Comparison of ENCODE assay signal across 19 cellular contexts in the genomic region with DNA sequence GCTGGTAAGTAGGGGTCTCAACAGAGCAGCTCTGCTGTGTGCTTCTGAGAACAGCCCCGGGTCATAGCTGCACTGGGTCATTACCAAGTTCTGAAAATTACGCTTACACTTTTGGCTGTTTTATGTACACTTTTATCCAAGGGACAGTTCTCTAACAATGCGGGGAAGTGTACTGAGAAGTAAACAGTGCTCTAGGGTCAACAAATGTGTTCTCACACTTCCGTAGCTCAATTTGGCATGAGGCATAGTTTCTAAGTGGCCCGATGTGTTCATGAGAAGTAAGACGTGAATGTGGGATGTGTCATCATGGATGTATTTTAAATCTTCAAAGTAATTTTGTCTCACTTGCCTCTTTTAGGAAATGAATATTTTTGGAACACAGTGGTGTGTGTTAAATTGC. TPM values are rescaled to one million over a fixed set of nuclear protein-coding genes. Genes with fewer than 3 reads are reported as not detected.
DNase-seq lines count a peak whose midpoint lies in the region; ATAC-seq and TF ChIP-seq lines count a peak whose summit lies in the region.
"Had no signal": no experiment of that assay in that cellular context is flagged by ENCODE, and none has a peak within 500 bp of the region (broad histone marks: within the 10 kb centered on the region; RNA-seq: fewer than 3 reads in every experiment).

No MANE protein-coding gene starts in this region.

- H3K4me3 ChIP-seq in PC-3 (ENCODE audit: low read length), result no peak overlapping the region
- H3K4me3 ChIP-seq in stomach, result no peak overlapping the region
- H3K4me3 ChIP-seq: SJCRH30 had no signal

- no peak overlapping the region for H3K27ac ChIP-seq in PC-3 (ENCODE audit: low read length)
- H3K27ac ChIP-seq in angular gyrus (ENCODE audit: low read depth, low read length), result peak overlapping the region; percentile 67
- peak overlapping the region in 3 of 5 donors; percentile 7 to 49 (median 15) for H3K27ac ChIP-seq in stomach
- H3K27ac ChIP-seq in CD4-positive, alpha-beta T cell (ENCODE audit: low read depth, low read length), result no peak overlapping the region
- H3K27ac ChIP-seq: SJCRH30 had no signal

- ATAC-seq in PC-3 (peak; percentile 24; the same call in 1 of the 2 replicates), T-cell (replicated peaks in 1 of 4) (no peak)
- ATAC-seq in CD4-positive, alpha-beta T cell (ENCODE audit: poor library complexity), result no peak

- H3K27me3 ChIP-seq in PC-3 (ENCODE audit: low read length) (peaks cover 13% of the 10 kb centered on the region; the same call in 1 of the 2 replicates), stomach (no peaks in the 10 kb centered on the region)
- H3K27me3 ChIP-seq in CD4-positive, alpha-beta T cell (ENCODE audit: control insufficient read depth, insufficient read depth, low read length), result no peaks in the 10 kb centered on the region

- intact Hi-C loops in PC-3 (cut with micrococcal nuclease) (no loop called here), stomach (cut with DNase I; ENCODE audit: low total_unique reads) (no loop called here)
- intact Hi-C loops in CD4-positive, alpha-beta T cell (cut with DNase I, micrococcal nuclease), result no loop called here

- no peaks in the 10 kb centered on the region for H3K4me1 Mint-ChIP-seq in CD4-positive, alpha-beta T cell (ENCODE audit: low read depth)
- no peaks in the 10 kb centered on the region for H3K4me1 Mint-ChIP-seq in T-cell

- TF ChIP-seq EP300 in stomach (IDR thresholded peaks at IDR 0.05), result no peak

- H3K36me3 Mint-ChIP-seq in CD4-positive, alpha-beta T cell (ENCODE audit: low read depth), result no peaks in the 10 kb centered on the region
- no peaks in the 10 kb centered on the region for H3K36me3 Mint-ChIP-seq in T-cell

- BruUV-seq in PC-3 (replicated peaks; lab: Mats Ljungman, UMichigan), result no TSS peak

- TF ChIP-seq CTCF in PC-3 (conservative IDR thresholded peaks at IDR 0.05; ENCODE audit: low read depth, low read length) (no peak), stomach (IDR thresholded peaks at IDR 0.05) (no peak)
- no peak for TF ChIP-seq CTCF in CD4-positive, alpha-beta T cell (IDR thresholded peaks at IDR 0.05)

- H2AFZ ChIP-seq in PC-3 (ENCODE audit: low read length), result no peak overlapping the region

- CTCF ChIA-PET in PC-3 (lab: Charles Lee) (no interaction called here), T-cell (lab: Charles Lee) (no interaction called here)
- CTCF ChIA-PET in CD4-positive, alpha-beta T cell (lab: Charles Lee), result no interaction called here

- no peak overlapping the region for H3K27ac Mint-ChIP-seq in CD4-positive, alpha-beta T cell
- H3K27ac Mint-ChIP-seq in T-cell, result no peak overlapping the region

- H3K4me3 Mint-ChIP-seq in CD4-positive, alpha-beta T cell, result no peak overlapping the region
- H3K4me3 Mint-ChIP-seq in T-cell, result no peak overlapping the region

- H3K36me3 ChIP-seq in PC-3 (ENCODE audit: low read depth, low read length) (no peaks in the 10 kb centered on the region), stomach (no peaks in the 10 kb centered on the region)
- H3K36me3 ChIP-seq: SJCRH30 had no signal

- H3F3A ChIP-seq in PC-3 (ENCODE audit: low read length, unreplicated experiment), result no peaks in the 10 kb centered on the region

- WGBS in stomach, 5 donors, result 29 to 70% (median 40%) methylated on average over 6 of the region's 6 CpGs

- peaks cover 8% of the 10 kb centered on the region for H3K27me3 Mint-ChIP-seq in CD4-positive, alpha-beta T cell
- H3K27me3 Mint-ChIP-seq in T-cell, result peaks cover 3 to 5% of the 10 kb centered on the region in 2 donors

- DNase-seq in PC-3 (no peak), fibroblast of peridontal ligament (ENCODE audit: extremely low read depth) (peak; percentile 25), stomach (no peak), NCI-H2196 (lab: John Stamatoyannopoulos, UW; ENCODE audit: unreplicated experiment) (no peak), T-cell (no peak), cortex of kidney (lab: John Stamatoyannopoulos, UW) (no peak)
- DNase-seq in CD4-positive, alpha-beta T cell, result no peak
- DNase-seq: Caco-2, DMS153, EL, H7, Karpas-422, MM.1S, NCI-H1092 treated with DMSO at 0.1 percent for 48 hours, NCI-H2227 treated with DMSO at 0.1 percent for 48 hours, NCI-H524 treated with DMSO at 0.1 percent for 48 hours, RPMI8226, SJCRH30 had no signal

- no peaks in the 10 kb centered on the region for H3K9me2 ChIP-seq in PC-3 (replicated peaks; ENCODE audit: low read length)

- POLR2A ChIA-PET in PC-3 (lab: Charles Lee; ENCODE audit: unreplicated experiment), result no interaction called here
- POLR2A ChIA-PET in CD4-positive, alpha-beta T cell (lab: Charles Lee), result interaction anchor here (1.3 kb wide), 1 partner anchor 8 kb away, joined by 3 read pairs; no protein-coding TSS in a partner anchor
- POLR2A ChIA-PET in T-cell (lab: Charles Lee), result no interaction called here

- H3K4me1 ChIP-seq in PC-3 (ENCODE audit: insufficient read depth, low read length), result no peaks in the 10 kb centered on the region
- H3K4me1 ChIP-seq in stomach, result peaks cover 0 to 12% (median 4%) of the 10 kb centered on the region in 4 donors
- H3K4me1 ChIP-seq: Caco-2, SJCRH30 had no signal

- no peaks in the 10 kb centered on the region for H3K79me2 ChIP-seq in PC-3 (ENCODE audit: low read length)

- H4K20me1 ChIP-seq in PC-3 (ENCODE audit: low read length), result no peaks in the 10 kb centered on the region

- H3K9ac ChIP-seq in PC-3 (ENCODE audit: low read length), result no peak overlapping the region

- H3K9me3 Mint-ChIP-seq in CD4-positive, alpha-beta T cell, result no peaks in the 10 kb centered on the region
- no peaks in the 10 kb centered on the region for H3K9me3 Mint-ChIP-seq in T-cell

- H3K9me3 ChIP-seq in PC-3 (ENCODE audit: low read length) (no peaks in the 10 kb centered on the region), stomach (no peaks in the 10 kb centered on the region)
- H3K9me3 ChIP-seq in CD4-positive, alpha-beta T cell (ENCODE audit: control insufficient read depth, low read length), result no peaks in the 10 kb centered on the region
- H3K9me3 ChIP-seq: Caco-2, SJCRH30 had no signal

- H3K4me2 ChIP-seq in PC-3 (ENCODE audit: low read length), result no peak overlapping the region

- TF ChIP-seq POLR2A in stomach (IDR thresholded peaks at IDR 0.05), result no peak

RNA-seq across cellular contexts. Expression of gene VAMP3, which starts 10.9 kb away (rescaled TPM):
- 64.2 and 67.2 TPM in 2 replicates for total RNA-seq in PC-3 (2014; rRNA removed)
- total RNA-seq in stomach, result 100 to 1,000 TPM in 3 of 5 donors, 10 to 100 TPM in 2; 20.9 to 133 (median 112) TPM
- polyA plus RNA-seq in stomach, result 10 to 100 TPM; 42.0 to 98.5 (median 67.1) TPM
- total RNA-seq in CD4-positive, alpha-beta T cell, result 10 to 100 TPM; 76.9 to 87.7 TPM
- 10 to 100 TPM; 39.2 to 57.3 (median 53.3) TPM for total RNA-seq in T-cell

RNA-seq across cellular contexts. Expression of gene PER3, which starts 23.8 kb away (rescaled TPM):
- total RNA-seq in PC-3 (2014; rRNA removed) (4.3 and 5.4 TPM in 2 replicates), stomach (10 to 100 TPM in 4 of 5 donors, 1 to 10 TPM in 1; 3.8 to 55.8 (median 24.5) TPM), T-cell (10 to 100 TPM in 1 of 5 donors, 1 to 10 TPM in 4; 4.2 to 13.5 (median 7.4) TPM)
- polyA plus RNA-seq in stomach, result 1 to 10 TPM; 3.2 to 9.3 (median 7.9) TPM
- 10 to 100 TPM; 10.1 to 11.4 TPM for total RNA-seq in CD4-positive, alpha-beta T cell

Comparison
In these comparisons a context has a peak if more than half of its experiments do, and no peak if none do; other contexts are left out.
1. H3K27ac ChIP-seq: peak in angular gyrus (single experiment) and stomach (3 of 5); none in PC-3 (single experiment) and CD4-positive, alpha-beta T cell (single experiment).